10 cellular contexts compared by ENCODE assay signal in genomic region chr2:30178618-30179404, GRCh38. TPM values are rescaled to one million over a fixed set of nuclear protein-coding genes. Genes with fewer than 3 reads are reported as not detected.
DNase-seq lines count a peak whose midpoint lies in the region; ATAC-seq and TF ChIP-seq lines count a peak whose summit lies in the region.
"Had no signal": no experiment of that assay in that cellular context is flagged by ENCODE, and none has a peak within 500 bp of the region (broad histone marks: within the 10 kb centered on the region; RNA-seq: fewer than 3 reads in every experiment).

No MANE protein-coding gene starts in this region.

- no peak overlapping the region for H3K27ac Mint-ChIP-seq in activated naive CD4-positive, alpha-beta T cell treated with anti-CD3 and anti-CD28 coated beads for 36 hours

- H3K27me3 ChIP-seq in adipocyte (replicated peaks; ENCODE audit: control insufficient read depth, insufficient read depth, low read length) (no peaks in the 10 kb centered on the region), A673 (replicated peaks; ENCODE audit: insufficient read depth, low read depth, low read length, poor library complexity) (no peaks in the 10 kb centered on the region)

- H3K27ac ChIP-seq in A673 (ENCODE audit: low read depth, low read length, poor library complexity, severe bottlenecking), result no peak overlapping the region

- H3K4me1 ChIP-seq in adipocyte (ENCODE audit: control insufficient read depth, insufficient read depth, low read length) (peaks cover 23% of the 10 kb centered on the region), A673 (ENCODE audit: insufficient read depth, low read length, poor library complexity, severe bottlenecking) (no peaks in the 10 kb centered on the region)

- intact Hi-C loops in left cardiac atrium (cut with DNase I) (no loop called here), posterior vena cava (cut with DNase I) (loop anchor here in 1 of 2 donors (1.0 kb wide), 1 partner anchor 23 kb away; no protein-coding TSS in a partner anchor), A673 (cut with micrococcal nuclease; ENCODE audit: unreplicated experiment) (no loop called here)
- intact Hi-C loops in activated naive CD4-positive, alpha-beta T cell treated with anti-CD3 and anti-CD28 coated beads for 36 hours (cut with micrococcal nuclease), result no loop called here

- CTCF ChIA-PET in A673 (lab: Charles Lee), result no interaction called here
- CTCF ChIA-PET in activated naive CD4-positive, alpha-beta T cell treated with anti-CD3 and anti-CD28 coated beads for 36 hours (lab: Charles Lee), result interaction anchor here (2.3 to 5.3 kb wide), 2 partner anchors 14 to 534 kb away, joined by 10 to 27 read pairs; no protein-coding TSS in a partner anchor

- H3K4me3 ChIP-seq in adipocyte (ENCODE audit: low read length) (no peak overlapping the region), A673 (ENCODE audit: low read depth, low read length, poor library complexity, severe bottlenecking) (no peak overlapping the region)

- no peaks in the 10 kb centered on the region for H3K9me3 Mint-ChIP-seq in activated naive CD4-positive, alpha-beta T cell treated with anti-CD3 and anti-CD28 coated beads for 36 hours

- peak in 1 of 2 donors; percentile 91 for ATAC-seq in left cardiac atrium

- no peaks in the 10 kb centered on the region for H3K36me3 Mint-ChIP-seq in activated naive CD4-positive, alpha-beta T cell treated with anti-CD3 and anti-CD28 coated beads for 36 hours (ENCODE audit: low read depth)

- H3K36me3 ChIP-seq in adipocyte (ENCODE audit: control insufficient read depth, insufficient read depth, low read length, severe bottlenecking) (no peaks in the 10 kb centered on the region), A673 (ENCODE audit: insufficient read depth, low read length, poor library complexity, severe bottlenecking) (no peaks in the 10 kb centered on the region)

- no peaks in the 10 kb centered on the region for H3K4me1 Mint-ChIP-seq in activated naive CD4-positive, alpha-beta T cell treated with anti-CD3 and anti-CD28 coated beads for 36 hours (ENCODE audit: low read depth)

- peak overlapping the region; percentile 39 for H3K9ac ChIP-seq in adipocyte (ENCODE audit: low read length)

- H3K27me3 Mint-ChIP-seq in activated naive CD4-positive, alpha-beta T cell treated with anti-CD3 and anti-CD28 coated beads for 36 hours (ENCODE audit: low read depth), result no peaks in the 10 kb centered on the region

- H3K9me3 ChIP-seq in adipocyte (ENCODE audit: control insufficient read depth, low read length) (no peaks in the 10 kb centered on the region), A673 (ENCODE audit: low read depth, low read length, poor library complexity, severe bottlenecking) (no peaks in the 10 kb centered on the region)

- POLR2A ChIA-PET in A673 (lab: Charles Lee; ENCODE audit: low non-redundant PET), result no interaction called here

- BruUV-seq in A673 (replicated peaks; lab: Mats Ljungman, UMichigan), result no TSS peak

- no peak for TF ChIP-seq CTCF in A673 (conservative IDR thresholded peaks at IDR 0.05; ENCODE audit: low read depth, low read length)

- peak; percentile 16 for DNase-seq in COLO829 (ENCODE audit: low spot score)
- DNase-seq in adipocyte (ENCODE audit: low read depth), result peak; percentile 87
- peak; percentile 58 for DNase-seq in left cardiac atrium
- DNase-seq in posterior vena cava (ENCODE audit: low spot score), result peak; percentile 86
- no peak for DNase-seq in NCI-H1930 (lab: John Stamatoyannopoulos, UW)
- no peak for DNase-seq in A673 (ENCODE audit: low spot score)
- no peak for DNase-seq in stimulated activated CD4-positive, alpha-beta T cell treated with anti-CD3 and anti-CD28 coated beads, Interleukin-2, amount 100 ng/mL, for 48 hours
- no peak for DNase-seq in activated naive CD4-positive, alpha-beta T cell treated with anti-CD3 and anti-CD28 coated beads for 36 hours
- DNase-seq: activated CD4-positive, alpha-beta T cell treated with anti-CD3 and anti-CD28 coated beads, Interleukin-2, amount 50 U/mL, for 4 hours; stimulated activated CD4-positive, alpha-beta T cell treated with anti-CD3 and anti-CD28 coated beads, Interleukin-4, amount 100 ng/mL, for 1 hour had no signal

- no peak overlapping the region for H3K4me3 Mint-ChIP-seq in activated naive CD4-positive, alpha-beta T cell treated with anti-CD3 and anti-CD28 coated beads for 36 hours

RNA-seq across cellular contexts. Expression of gene YPEL5, which starts 32.0 kb away (rescaled TPM):
- 10 to 100 TPM; 54.0 to 55.2 TPM for total RNA-seq in left cardiac atrium
- 10 to 100 TPM; 88.3 to 95.7 TPM for total RNA-seq in posterior vena cava
- total RNA-seq in A673 (2021), result 190 and 225 TPM in 2 replicates
- total RNA-seq in activated naive CD4-positive, alpha-beta T cell treated with anti-CD3 and anti-CD28 coated beads for 36 hours, result 10 to 100 TPM; 28.4 to 33.3 TPM

RNA-seq across cellular contexts. Expression of gene LBH, which starts 52.5 kb away (rescaled TPM):
- total RNA-seq in left cardiac atrium (10 to 100 TPM; 14.6 to 19.1 TPM), posterior vena cava (100 to 1,000 TPM; 104 to 280 TPM), A673 (2021) (114 and 140 TPM in 2 replicates)
- total RNA-seq in activated naive CD4-positive, alpha-beta T cell treated with anti-CD3 and anti-CD28 coated beads for 36 hours, result 10 to 100 TPM; 71.4 to 75.3 TPM

Comparison
In these comparisons a context has a peak if more than half of its experiments do, and no peak if none do; other contexts are left out.
1. DNase-seq: peak in COLO829 (single experiment), adipocyte (single experiment), left cardiac atrium (single experiment) and posterior vena cava (single experiment); none in NCI-H1930 (0 of 2), A673 (single experiment), stimulated activated CD4-positive, alpha-beta T cell treated with anti-CD3 and anti-CD28 coated beads, Interleukin-2, amount 100 ng/mL, for 48 hours (0 of 2) and activated naive CD4-positive, alpha-beta T cell treated with anti-CD3 and anti-CD28 coated beads for 36 hours (single experiment).